1 cellular context compared by ENCODE assay signal in the genomic region with DNA sequence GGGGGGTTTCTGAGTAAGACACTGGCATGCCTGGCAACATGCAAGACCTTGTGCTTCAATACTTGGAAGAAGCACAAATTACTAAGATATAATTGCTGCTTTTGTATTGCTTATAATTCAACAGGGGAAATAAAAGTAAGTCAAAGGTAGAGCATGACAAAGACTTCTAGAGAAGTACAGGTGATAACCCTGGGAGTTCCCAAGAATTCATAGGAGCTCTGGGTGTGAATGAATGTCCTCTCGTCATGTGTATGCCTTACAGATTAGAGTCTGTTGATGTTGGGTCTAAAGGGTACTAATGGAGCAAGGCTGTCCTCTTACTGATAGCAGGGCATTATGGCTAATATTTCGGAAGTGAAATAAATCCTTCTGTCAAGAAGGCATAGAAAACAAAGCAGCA.
TF ChIP-seq lines count a peak whose summit lies in the region.

No MANE protein-coding gene starts in this region.

TF ChIP-seq in liver, 16 proteins besides CTCF, POLR2A, EP300 and RAD21 (continued from another document):
- no peak for TF ChIP-seq RXRA (IDR thresholded peaks at IDR 0.05)
